6 cellular contexts compared by ENCODE assay signal in genomic region chr3:131261137-131261536, GRCh38.
"Had no signal": no experiment of that assay in that cellular context is flagged by ENCODE, and none has a peak within 500 bp of the region (broad histone marks: within the 10 kb centered on the region; RNA-seq: fewer than 3 reads in every experiment).

No MANE protein-coding gene starts in this region.

- H3K4me3 ChIP-seq: K562 had no signal

- H3K4me3 Mint-ChIP-seq: IgD-negative memory B cell had no signal

- H3K36me3 Mint-ChIP-seq: IgD-negative memory B cell had no signal

- ATAC-seq: HepG2, K562 had no signal

- DNase-seq: IMR-90, KBM-7 had no signal

- H3K27ac ChIP-seq: HL-60 had no signal
